7 cellular contexts compared by ENCODE assay signal in genomic region chr5:129363991-129364390, GRCh38.
"Had no signal": no experiment of that assay in that cellular context is flagged by ENCODE, and none has a peak within 500 bp of the region (broad histone marks: within the 10 kb centered on the region; RNA-seq: fewer than 3 reads in every experiment).

No MANE protein-coding gene starts in this region.

- H3K4me3 Mint-ChIP-seq: GM23338, H9, HFFc6 had no signal

- H3K27ac Mint-ChIP-seq: GM23338, H9, HFFc6 had no signal

- DNase-seq: GM23248, GOT3, H7, H9, HCEC 1CT, HFFc6 had no signal

- H3K4me1 Mint-ChIP-seq: GM23338, H9 had no signal
